ENCODE assay signal across 8 cellular contexts in the genomic region with DNA sequence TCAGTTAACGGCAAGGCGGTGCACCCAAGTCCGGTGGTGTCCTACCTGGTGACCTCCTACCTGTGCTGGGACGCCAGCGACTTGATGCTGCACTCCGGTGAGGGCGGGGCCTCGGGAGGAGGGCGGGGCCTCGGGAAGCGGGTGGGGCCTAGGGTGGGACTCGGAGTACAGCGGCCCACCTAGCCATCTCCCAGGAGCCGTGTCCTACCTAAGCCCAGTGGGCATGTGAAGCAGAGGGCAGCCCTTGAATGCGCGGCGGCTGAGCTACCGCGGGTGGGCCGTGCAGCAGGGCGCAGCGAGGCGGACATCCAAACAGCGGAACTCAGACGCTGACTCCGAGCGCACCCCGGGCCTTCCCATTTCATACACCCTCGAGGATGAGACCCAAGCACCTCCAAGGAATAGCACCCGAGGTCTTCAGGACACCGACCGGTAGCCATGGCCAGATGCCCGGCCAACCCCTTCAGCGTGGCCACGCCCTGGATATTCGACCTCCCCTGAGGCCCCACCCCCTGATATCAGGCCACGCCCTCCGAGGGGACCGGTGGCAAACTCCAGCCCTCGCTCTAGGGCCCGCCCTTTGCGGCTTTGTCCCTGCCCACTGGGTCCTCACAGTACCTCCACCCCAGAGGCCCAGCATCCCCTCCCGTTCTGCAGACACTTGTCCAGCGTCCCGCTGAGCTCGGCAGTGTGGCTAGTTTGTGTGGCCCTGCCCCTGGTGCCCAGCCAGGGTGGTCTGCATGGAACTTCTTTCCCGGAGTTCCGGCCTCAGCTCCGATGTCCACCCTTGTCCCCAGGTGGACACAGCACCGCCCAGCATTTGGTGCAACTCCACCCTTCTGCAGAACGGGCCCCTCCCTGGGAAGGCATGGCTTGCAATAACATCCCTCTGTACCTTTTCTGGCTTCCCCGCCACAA.
DNase-seq lines count a peak whose midpoint lies in the region; ATAC-seq, FAIRE-seq and TF ChIP-seq lines count a peak whose summit lies in the region.

No MANE protein-coding gene starts in this region.

- H3K9me3 ChIP-seq in iPS-20b (ENCODE audit: insufficient read depth, low read depth, low read length), result peaks cover 3% of the 10 kb centered on the region; the same call in 1 of the 2 replicates

- peaks cover 43% of the 10 kb centered on the region for H3K4me1 Mint-ChIP-seq in activated naive CD4-positive, alpha-beta T cell treated with anti-CD3 and anti-CD28 coated beads, Interleukin-2, amount 50 U/mL, for 24 hours
- H3K4me1 Mint-ChIP-seq in stimulated activated naive B cell treated with anti-CD40 and anti-IgM and Interleukin-4, amounts not matched to agents 10 μg/mL and 1 μg/mL and 100 μg/mL, for 72 hours, result peaks cover 59 to 69% of the 10 kb centered on the region in 2 donors

- H3K36me3 ChIP-seq in iPS-20b (ENCODE audit: insufficient read depth, low read depth, low read length), result no peaks in the 10 kb centered on the region

- peak; percentile 68 for ATAC-seq in HG02798 (IDR thresholded peaks at IDR 0.05; ENCODE audit: poor library complexity, unreplicated experiment)
- ATAC-seq in stimulated activated naive B cell treated with anti-CD40 and anti-IgM and Interleukin-4, amounts not matched to agents 10 μg/mL and 1 μg/mL and 100 μg/mL, for 72 hours (replicated peaks), result peak; percentile 58 to 64

- DNase-seq in AG10803 (ENCODE audit: low read depth), result no peak
- DNase-seq in GM18507 (ENCODE audit: extremely low spot score, insufficient read length, low read depth), result peak; percentile 73
- peak; percentile 70 for DNase-seq in NCI-H2227 (lab: John Stamatoyannopoulos, UW; ENCODE audit: unreplicated experiment)
- DNase-seq in stimulated activated naive B cell treated with anti-CD40 and anti-IgM and Interleukin-4, amounts not matched to agents 10 μg/mL and 1 μg/mL and 100 μg/mL, for 72 hours, result peak; percentile 66
- no peak for DNase-seq in midbrain (lab: John Stamatoyannopoulos, UW)

- H3K4me3 ChIP-seq in AG10803 (ENCODE audit: low read length) (peak overlapping the region; percentile 40), iPS-20b (ENCODE audit: low read length) (peak overlapping the region; percentile 74)

- FAIRE-seq in GM18507 (lab: Jason Lieb, UNC), result no peak

- H3K27me3 ChIP-seq in iPS-20b (ENCODE audit: insufficient read depth, low read length), result peaks cover 52% of the 10 kb centered on the region

- H3K4me1 ChIP-seq in iPS-20b (ENCODE audit: insufficient read depth, low read length), result peaks cover 3% of the 10 kb centered on the region; the same call in 1 of the 2 replicates

- no peak for TF ChIP-seq CTCF in AG10803 (conservative IDR thresholded peaks at IDR 0.05; ENCODE audit: low read length)

- H3K27ac ChIP-seq in iPS-20b (ENCODE audit: low read length), result no peak overlapping the region

- peak overlapping the region; percentile 68 for H3K4me3 Mint-ChIP-seq in activated naive CD4-positive, alpha-beta T cell treated with anti-CD3 and anti-CD28 coated beads, Interleukin-2, amount 50 U/mL, for 24 hours
- peak overlapping the region; percentile 79 to 89 for H3K4me3 Mint-ChIP-seq in stimulated activated naive B cell treated with anti-CD40 and anti-IgM and Interleukin-4, amounts not matched to agents 10 μg/mL and 1 μg/mL and 100 μg/mL, for 72 hours

- no peak overlapping the region for H3K9ac ChIP-seq in iPS-20b (ENCODE audit: low read depth, low read length)

- H3K27me3 Mint-ChIP-seq in activated naive CD4-positive, alpha-beta T cell treated with anti-CD3 and anti-CD28 coated beads, Interleukin-2, amount 50 U/mL, for 24 hours, result peaks cover 48% of the 10 kb centered on the region
- peaks cover 61 to 74% of the 10 kb centered on the region in 2 donors for H3K27me3 Mint-ChIP-seq in stimulated activated naive B cell treated with anti-CD40 and anti-IgM and Interleukin-4, amounts not matched to agents 10 μg/mL and 1 μg/mL and 100 μg/mL, for 72 hours

- no peaks in the 10 kb centered on the region for H3K9me3 Mint-ChIP-seq in activated naive CD4-positive, alpha-beta T cell treated with anti-CD3 and anti-CD28 coated beads, Interleukin-2, amount 50 U/mL, for 24 hours
- peaks cover 4% of the 10 kb centered on the region in 2 donors for H3K9me3 Mint-ChIP-seq in stimulated activated naive B cell treated with anti-CD40 and anti-IgM and Interleukin-4, amounts not matched to agents 10 μg/mL and 1 μg/mL and 100 μg/mL, for 72 hours

- no peaks in the 10 kb centered on the region for H3K36me3 Mint-ChIP-seq in activated naive CD4-positive, alpha-beta T cell treated with anti-CD3 and anti-CD28 coated beads, Interleukin-2, amount 50 U/mL, for 24 hours
- peaks cover 7 to 13% of the 10 kb centered on the region in 2 donors for H3K36me3 Mint-ChIP-seq in stimulated activated naive B cell treated with anti-CD40 and anti-IgM and Interleukin-4, amounts not matched to agents 10 μg/mL and 1 μg/mL and 100 μg/mL, for 72 hours

- peak overlapping the region; percentile 69 for H3K27ac Mint-ChIP-seq in activated naive CD4-positive, alpha-beta T cell treated with anti-CD3 and anti-CD28 coated beads, Interleukin-2, amount 50 U/mL, for 24 hours
- peak overlapping the region; percentile 70 for H3K27ac Mint-ChIP-seq in stimulated activated naive B cell treated with anti-CD40 and anti-IgM and Interleukin-4, amounts not matched to agents 10 μg/mL and 1 μg/mL and 100 μg/mL, for 72 hours

Comparison
In these comparisons a context has a peak if more than half of its experiments do, and no peak if none do; other contexts are left out.
1. DNase-seq: peak in GM18507 (single experiment), NCI-H2227 (single experiment) and stimulated activated naive B cell treated with anti-CD40 and anti-IgM and Interleukin-4, amounts not matched to agents 10 μg/mL and 1 μg/mL and 100 μg/mL, for 72 hours (single experiment); none in AG10803 (single experiment) and midbrain (single experiment).